In genomic region chr14:50022661-50023060, GRCh38 we compare ENCODE assay signal across 17 cellular contexts.
"Had no signal": no experiment of that assay in that cellular context is flagged by ENCODE, and none has a peak within 500 bp of the region (broad histone marks: within the 10 kb centered on the region; RNA-seq: fewer than 3 reads in every experiment).

No MANE protein-coding gene starts in this region.

- ATAC-seq: left cardiac atrium; naive thymus-derived CD8-positive, alpha-beta T cell; sciatic nerve had no signal

- H3K27ac Mint-ChIP-seq: activated naive CD4-positive, alpha-beta T cell treated with anti-CD3 and anti-CD28 coated beads for 36 hours; endodermal cell; T-helper 2 cell treated with Interferon-gamma antibody and Interleukin-4, amounts not matched to agents 5 μg/mL and 100 μg/mL, for 36 hours had no signal

- H2AFZ ChIP-seq: hepatocyte had no signal

- H3K27me3 Mint-ChIP-seq: activated CD4-positive, alpha-beta T cell treated with anti-CD3 and anti-CD28 coated beads, Interleukin-2, amount 10 ng/mL, durations not matched to agents 7 days and 5 days; naive thymus-derived CD8-positive, alpha-beta T cell had no signal

- H3K27ac ChIP-seq: brain microvascular endothelial cell, hepatocyte had no signal

- H3K9me3 ChIP-seq: colonic mucosa had no signal

- H3K4me3 Mint-ChIP-seq: activated CD4-positive, alpha-beta T cell treated with anti-CD3 and anti-CD28 coated beads, Interleukin-2, amount 10 ng/mL, durations not matched to agents 7 days and 5 days; activated naive CD4-positive, alpha-beta T cell treated with anti-CD3 and anti-CD28 coated beads for 36 hours; endodermal cell; naive thymus-derived CD8-positive, alpha-beta T cell; T-helper 2 cell treated with Interferon-gamma antibody and Interleukin-4, amounts not matched to agents 5 μg/mL and 100 μg/mL, for 36 hours had no signal

- H3K4me3 ChIP-seq: colonic mucosa, hepatocyte, smooth muscle cell had no signal

- DNase-seq: activated CD4-positive, alpha-beta T cell treated with anti-CD3 and anti-CD28 coated beads, Interleukin-2, amount 10 ng/mL, durations not matched to agents 7 days and 5 days; activated naive CD4-positive, alpha-beta T cell treated with anti-CD3 and anti-CD28 coated beads for 36 hours; aorta; brain microvascular endothelial cell; central memory CD4-positive, alpha-beta T cell; colonic mucosa; endodermal cell; foreskin fibroblast; left cardiac atrium; mesendoderm; naive thymus-derived CD8-positive, alpha-beta T cell; stimulated activated CD4-positive, alpha-beta T cell treated with anti-CD3 and anti-CD28 coated beads, Interleukin-4, amount 100 ng/mL, for 1 hour had no signal

- H3K79me2 ChIP-seq: hepatocyte had no signal

- H3K27me3 ChIP-seq: brain microvascular endothelial cell, colonic mucosa, hepatocyte had no signal

- H3K36me3 ChIP-seq: brain microvascular endothelial cell, colonic mucosa had no signal

- FAIRE-seq: TTC549 had no signal

- H3K4me1 Mint-ChIP-seq: endodermal cell had no signal

- H3K4me2 ChIP-seq: hepatocyte had no signal
